ENCODE assay signal across 17 cellular contexts in the genomic region with DNA sequence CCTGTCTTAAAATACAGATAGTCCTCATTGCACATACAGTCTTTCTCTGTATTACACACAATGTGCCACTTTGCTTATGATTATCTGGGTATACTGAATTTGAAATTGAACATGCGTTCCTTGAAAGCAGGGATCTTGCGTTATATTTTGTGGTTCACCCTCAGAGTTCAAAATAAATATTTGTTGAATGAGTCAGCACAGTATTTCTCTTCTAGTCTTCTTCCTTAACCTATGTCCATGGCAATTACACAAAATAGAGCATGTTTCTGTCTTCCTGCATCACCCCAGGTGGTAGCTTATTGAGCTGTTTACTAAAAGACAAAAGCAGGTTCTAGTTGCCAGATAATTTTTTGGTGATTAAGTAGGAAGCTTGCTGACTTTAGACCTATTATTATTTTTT.
A peak's percentile ranks its signal among the peaks of the same experiment; 100 is the strongest.
DNase-seq lines count a peak whose midpoint lies in the region; TF ChIP-seq lines count a peak whose summit lies in the region.
"Had no signal": no experiment of that assay in that cellular context is flagged by ENCODE, and none has a peak within 500 bp of the region (broad histone marks: within the 10 kb centered on the region; RNA-seq: fewer than 3 reads in every experiment).

No MANE protein-coding gene starts in this region.

- TF ChIP-seq CTCF in fibroblast of villous mesenchyme (IDR thresholded peaks at IDR 0.05; ENCODE audit: insufficient read depth, low read depth, low read length) = no peak

- intact Hi-C loops in cardiac septum (cut with DNase I) = no loop called here

- in situ Hi-C loops in G401 (cut with HindIII; ENCODE audit: low sequenced_read_pairs) = no loop called here

- H3K4me3 ChIP-seq in fibroblast of villous mesenchyme (ENCODE audit: low read depth, low read length) = no peak overlapping the region
- H3K4me3 ChIP-seq: GM12878 had no signal

- DNase-seq in DMS53 treated with DMSO at 0.1 percent for 48 hours (lab: John Stamatoyannopoulos, UW; ENCODE audit: unreplicated experiment) (peak; percentile 84), NCI-H2029 (lab: John Stamatoyannopoulos, UW) (peak; percentile 84), RPMI7951 (ENCODE audit: low read depth) (peak; percentile 29), fibroblast of villous mesenchyme (ENCODE audit: low read depth) (peak; percentile 36), cardiac septum (ENCODE audit: low spot score) (no peak), G401 (ENCODE audit: low spot score) (no peak), AG20443 (ENCODE audit: low spot score) (no peak)
- DNase-seq in activated CD4-positive, alpha-beta T cell treated with anti-CD3 and anti-CD28 coated beads, Interleukin-2, amount 50 U/mL, for 48 hours = no peak
- DNase-seq: activated CD4-positive, alpha-beta T cell treated with anti-CD3 and anti-CD28 coated beads, Interleukin-2, amount 50 U/mL, for 4 hours; BE2C; head of caudate nucleus; left ventricle myocardium superior; NCI-H1694 treated with DMSO at 0.1 percent for 48 hours; right cardiac atrium; stimulated activated naive CD8-positive, alpha-beta T cell treated with anti-CD3 and anti-CD28 coated beads, Interleukin-15, Interleukin-2, amounts not matched to agents 100 U/mL and 50 U/mL, for 24 hours; T-helper 9 cell had no signal

Comparison
In these comparisons a context has a peak if more than half of its experiments do, and no peak if none do; other contexts are left out.
1. DNase-seq: peak in DMS53 treated with DMSO at 0.1 percent for 48 hours (single experiment), NCI-H2029 (single experiment), RPMI7951 (single experiment) and fibroblast of villous mesenchyme (single experiment); none in cardiac septum (single experiment), G401 (single experiment), activated CD4-positive, alpha-beta T cell treated with anti-CD3 and anti-CD28 coated beads, Interleukin-2, amount 50 U/mL, for 48 hours (0 of 2) and AG20443 (single experiment).